Comparison of ENCODE assay signal across 11 cellular contexts in genomic region chr10:47031251-47031952, GRCh38.
DNase-seq lines count a peak whose midpoint lies in the region; TF ChIP-seq lines count a peak whose summit lies in the region.
"Had no signal": no experiment of that assay in that cellular context is flagged by ENCODE, and none has a peak within 500 bp of the region (broad histone marks: within the 10 kb centered on the region; RNA-seq: fewer than 3 reads in every experiment).

No MANE protein-coding gene starts in this region.

- no peak overlapping the region for H3K27ac Mint-ChIP-seq in glutamatergic neuron (ENCODE audit: unreplicated experiment)
- H3K27ac Mint-ChIP-seq: B cell had no signal

- no peak overlapping the region for H3K4me2 ChIP-seq in OCI-LY1 (ENCODE audit: low read length)
- no peak overlapping the region for H3K4me2 ChIP-seq in smooth muscle cell

- H3K27me3 ChIP-seq in OCI-LY1 (ENCODE audit: insufficient read depth, low read length) (no peaks in the 10 kb centered on the region), smooth muscle cell (ENCODE audit: low read depth) (no peaks in the 10 kb centered on the region)
- H3K27me3 ChIP-seq: ascending aorta had no signal

- DNase-seq in SIG-M5 treated with dmso at 0.1 percent for 504 hours (lab: John Stamatoyannopoulos, UW; ENCODE audit: unreplicated experiment) (peak; percentile 18), SIG-M5 (lab: John Stamatoyannopoulos, UW) (no peak), glutamatergic neuron (peak; percentile 13), smooth muscle cell (lab: John Stamatoyannopoulos, UW; ENCODE audit: unreplicated experiment) (no peak), NCI-H2081 (lab: John Stamatoyannopoulos, UW) (no peak), NCI-H2107 treated with DMSO at 0.1 percent for 48 hours (lab: John Stamatoyannopoulos, UW; ENCODE audit: unreplicated experiment) (no peak)
- no peak for DNase-seq in activated naive CD4-positive, alpha-beta T cell (lab: John Stamatoyannopoulos, UW)
- DNase-seq: NCI-H2107 had no signal

- H3F3A ChIP-seq in OCI-LY1 (ENCODE audit: insufficient read depth, low read length) (no peaks in the 10 kb centered on the region), smooth muscle cell (ENCODE audit: low read depth) (no peaks in the 10 kb centered on the region)

- no peak overlapping the region for H3K27ac ChIP-seq in OCI-LY1 (ENCODE audit: low read depth, low read length, poor library complexity, severe bottlenecking)
- H3K27ac ChIP-seq in smooth muscle cell (ENCODE audit: low read depth), result no peak overlapping the region
- H3K27ac ChIP-seq: ascending aorta had no signal

- H3K36me3 Mint-ChIP-seq in glutamatergic neuron (ENCODE audit: unreplicated experiment), result no peaks in the 10 kb centered on the region

- H3K4me1 ChIP-seq in OCI-LY1 (ENCODE audit: insufficient read depth, low read length, severe bottlenecking), result no peaks in the 10 kb centered on the region
- no peaks in the 10 kb centered on the region for H3K4me1 ChIP-seq in smooth muscle cell (ENCODE audit: low read depth)
- H3K4me1 ChIP-seq: ascending aorta had no signal

- peaks cover 4% of the 10 kb centered on the region for H3K27me3 Mint-ChIP-seq in glutamatergic neuron (ENCODE audit: unreplicated experiment)

- H3K36me3 ChIP-seq in OCI-LY1 (ENCODE audit: insufficient read depth, low read length) (no peaks in the 10 kb centered on the region), smooth muscle cell (ENCODE audit: low read depth) (no peaks in the 10 kb centered on the region)
- H3K36me3 ChIP-seq: ascending aorta had no signal

- 89% methylated on average over 8 of the region's 8 CpGs for WGBS in smooth muscle cell (ENCODE audit: low lambda C conversion rate)

- H2AFZ ChIP-seq in OCI-LY1 (ENCODE audit: low read length) (no peak overlapping the region), smooth muscle cell (ENCODE audit: low read depth) (no peak overlapping the region)

- H3K9ac ChIP-seq in OCI-LY1 (ENCODE audit: low read length), result no peak overlapping the region
- H3K9ac ChIP-seq in smooth muscle cell (ENCODE audit: low read depth), result no peak overlapping the region

- H3K4me1 Mint-ChIP-seq in glutamatergic neuron (ENCODE audit: low read depth, unreplicated experiment), result peaks cover 2% of the 10 kb centered on the region
- H3K4me1 Mint-ChIP-seq: B cell had no signal

- H3K9me3 ChIP-seq in OCI-LY1 (ENCODE audit: low read length), result no peaks in the 10 kb centered on the region
- no peaks in the 10 kb centered on the region for H3K9me3 ChIP-seq in smooth muscle cell (replicated peaks; ENCODE audit: low read depth)
- H3K9me3 ChIP-seq: ascending aorta had no signal

- no peaks in the 10 kb centered on the region for H3K9me3 Mint-ChIP-seq in glutamatergic neuron (ENCODE audit: unreplicated experiment)

- H3K4me3 ChIP-seq in OCI-LY1 (ENCODE audit: low read depth, low read length, poor library complexity, severe bottlenecking) (no peak overlapping the region), smooth muscle cell (no peak overlapping the region)
- H3K4me3 ChIP-seq: ascending aorta had no signal

- TF ChIP-seq CTCF in OCI-LY1 (IDR thresholded peaks at IDR 0.05; ENCODE audit: low read length) (peak; percentile 32; the same call in 1 of the 2 replicates), glutamatergic neuron (IDR thresholded peaks at IDR 0.05; ENCODE audit: partially characterized antibody, unreplicated experiment) (peak; percentile 11), smooth muscle cell (IDR thresholded peaks at IDR 0.05; ENCODE audit: borderline replicate concordance, insufficient read depth, poor library complexity, severe bottlenecking) (peak; percentile 8)

- H3K4me3 Mint-ChIP-seq in glutamatergic neuron (ENCODE audit: unreplicated experiment), result no peak overlapping the region
- H3K4me3 Mint-ChIP-seq: B cell had no signal

- H3K79me2 ChIP-seq in OCI-LY1 (ENCODE audit: insufficient read depth, low read length) (no peaks in the 10 kb centered on the region), smooth muscle cell (ENCODE audit: low read depth) (no peaks in the 10 kb centered on the region)

- H4K20me1 ChIP-seq in OCI-LY1 (ENCODE audit: insufficient read depth, low read length) (no peaks in the 10 kb centered on the region), smooth muscle cell (ENCODE audit: low read depth) (no peaks in the 10 kb centered on the region)

- no peaks in the 10 kb centered on the region for H3K9me2 ChIP-seq in OCI-LY1 (ENCODE audit: low read depth, low read length)

Comparison
In these comparisons a context has a peak if more than half of its experiments do, and no peak if none do; other contexts are left out.
1. DNase-seq: peak in SIG-M5 treated with dmso at 0.1 percent for 504 hours (single experiment) and glutamatergic neuron (single experiment); none in SIG-M5 (single experiment), smooth muscle cell (single experiment), NCI-H2081 (0 of 2), activated naive CD4-positive, alpha-beta T cell (0 of 4) and NCI-H2107 treated with DMSO at 0.1 percent for 48 hours (single experiment).
2. Peak in every context shown above with its lines, with median percentiles within 50 percentile points of each other: CTCF ChIP-seq.